Comparison of ENCODE assay signal across 8 cellular contexts in the genomic region with DNA sequence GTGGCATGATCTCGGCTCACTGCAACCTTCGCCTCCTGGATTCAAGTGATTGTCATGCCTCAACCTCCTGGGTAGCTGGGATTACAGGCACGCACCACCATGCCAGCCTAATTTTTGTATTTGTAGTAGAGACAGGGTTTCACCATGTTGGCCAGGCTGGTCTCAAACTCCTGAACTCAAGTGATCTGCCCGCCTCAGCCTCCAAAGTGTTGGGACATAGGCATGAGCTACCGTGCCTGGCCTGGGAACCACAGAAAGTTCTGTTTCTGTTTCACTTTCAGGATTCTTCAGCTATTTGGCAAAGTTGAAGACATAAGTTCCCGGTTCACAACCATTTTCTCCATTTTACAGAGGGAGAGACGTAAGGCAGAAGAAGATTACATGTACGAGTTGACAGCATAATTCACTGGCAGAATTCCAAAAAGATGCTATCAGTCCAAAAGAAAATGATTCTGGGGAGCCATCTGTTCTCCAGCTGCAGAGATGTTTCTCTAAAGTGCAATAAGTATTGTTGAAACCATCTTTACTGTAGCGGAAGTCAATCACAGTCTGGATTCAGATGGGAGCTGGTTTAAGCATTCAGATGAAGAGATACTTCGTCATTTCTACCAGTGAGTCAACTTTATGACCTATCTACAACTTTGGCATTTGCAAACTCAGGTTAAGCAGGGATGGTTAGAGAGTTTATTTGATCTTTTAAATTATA.
DNase-seq lines count a peak whose midpoint lies in the region; ATAC-seq, FAIRE-seq and TF ChIP-seq lines count a peak whose summit lies in the region.

No MANE protein-coding gene starts in this region.

- no peaks in the 10 kb centered on the region for H3K9me3 ChIP-seq in OCI-LY3 (ENCODE audit: insufficient read depth, low read length)

- no peak for TF ChIP-seq CTCF in GM13977 (IDR thresholded peaks at IDR 0.05; ENCODE audit: extremely low read depth, insufficient read depth, missing control alignments)
- no peak for TF ChIP-seq CTCF in OCI-LY3 (IDR thresholded peaks at IDR 0.05; ENCODE audit: low read depth, low read length)
- no peak for TF ChIP-seq CTCF in brain microvascular endothelial cell (IDR thresholded peaks at IDR 0.05; ENCODE audit: low read depth, low read length, missing control alignments)

- no peaks in the 10 kb centered on the region for H4K20me1 ChIP-seq in OCI-LY3 (ENCODE audit: insufficient read depth, low read length)

- H3K27me3 ChIP-seq in OCI-LY3 (ENCODE audit: low read depth, low read length) (no peaks in the 10 kb centered on the region), brain microvascular endothelial cell (replicated peaks) (no peaks in the 10 kb centered on the region)

- H3K9ac ChIP-seq in OCI-LY3 (ENCODE audit: low read length), result peak overlapping the region; percentile 33

- H3K36me3 ChIP-seq in OCI-LY3 (replicated peaks; ENCODE audit: low read depth, low read length), result no peaks in the 10 kb centered on the region
- no peaks in the 10 kb centered on the region for H3K36me3 ChIP-seq in brain microvascular endothelial cell (replicated peaks)

- peak overlapping the region; percentile 67 for H3K4me3 ChIP-seq in OCI-LY3 (ENCODE audit: low read length)
- no peak overlapping the region for H3K4me3 ChIP-seq in brain microvascular endothelial cell (ENCODE audit: low read depth, low read length)

- in situ Hi-C loops in GM13977 (cut with MboI; ENCODE audit: low pct_unique_long_range_greater_than_20kb, low sequenced_read_pairs, unreplicated experiment), result no loop called here
- in situ Hi-C loops in brain microvascular endothelial cell (cut with HindIII; ENCODE audit: low pct_ligation_motif_present, low sequenced_read_pairs), result no loop called here

- DNase-seq in GM13977 (ENCODE audit: low spot score) (peak; percentile 45), NCI-H1092 (lab: John Stamatoyannopoulos, UW) (no peak), brain microvascular endothelial cell (no peak), NCI-H2081 (lab: John Stamatoyannopoulos, UW) (no peak)
- peak; percentile 8 for DNase-seq in stimulated activated CD4-positive, alpha-beta T cell treated with anti-CD3 and anti-CD28 coated beads, Interleukin-4, amount 100 ng/mL, for 1 hour

- H3K79me2 ChIP-seq in OCI-LY3 (ENCODE audit: low read length), result no peaks in the 10 kb centered on the region

- no peak for ATAC-seq in HG03565 (IDR thresholded peaks at IDR 0.05; ENCODE audit: unreplicated experiment)

- peak overlapping the region; percentile 96 for H2AFZ ChIP-seq in OCI-LY3 (ENCODE audit: low read depth, low read length)

- H3K4me2 ChIP-seq in OCI-LY3 (ENCODE audit: low read length), result peak overlapping the region; percentile 69

- FAIRE-seq in endometrium (lab: Jason Lieb, UNC), result peak; percentile 61

- peaks cover 10% of the 10 kb centered on the region for H3K4me1 ChIP-seq in OCI-LY3 (ENCODE audit: low read length)

- H3K27ac ChIP-seq in OCI-LY3 (ENCODE audit: low read length), result peak overlapping the region; percentile 26; the same call in 1 of the 2 replicates
- no peak overlapping the region for H3K27ac ChIP-seq in brain microvascular endothelial cell

Comparison
In these comparisons a context has a peak if more than half of its experiments do, and no peak if none do; other contexts are left out.
1. DNase-seq: peak in GM13977 (single experiment) and stimulated activated CD4-positive, alpha-beta T cell treated with anti-CD3 and anti-CD28 coated beads, Interleukin-4, amount 100 ng/mL, for 1 hour (single experiment); none in NCI-H1092 (single experiment), brain microvascular endothelial cell (single experiment) and NCI-H2081 (0 of 2).